In the genomic region with DNA sequence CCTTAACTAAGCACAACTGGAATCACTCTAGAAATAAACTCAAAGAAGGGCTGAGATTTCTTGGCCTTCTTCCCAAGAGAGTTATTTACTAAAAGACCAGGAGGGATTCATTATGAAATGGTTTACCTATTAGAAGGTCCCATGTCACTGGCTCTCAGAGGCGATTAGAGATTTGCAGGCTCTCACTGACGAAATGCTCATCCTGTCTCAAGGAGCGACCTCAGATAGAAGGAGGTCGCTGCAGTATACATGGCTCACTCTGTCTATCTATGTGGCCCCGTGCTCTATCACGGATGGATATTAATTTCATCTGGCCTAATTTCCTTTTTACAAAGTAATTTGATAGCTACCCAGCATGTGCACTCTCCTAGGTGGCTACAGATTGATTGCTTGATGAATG, we compare ENCODE assay signal across 18 cellular contexts. TPM values are rescaled to one million over a fixed set of nuclear protein-coding genes. Genes with fewer than 3 reads are reported as not detected.
"Had no signal": no experiment of that assay in that cellular context is flagged by ENCODE, and none has a peak within 500 bp of the region (broad histone marks: within the 10 kb centered on the region; RNA-seq: fewer than 3 reads in every experiment).

No MANE protein-coding gene starts in this region.

- DNase-seq: activated CD4-positive, alpha-beta T cell treated with anti-CD3 and anti-CD28 coated beads, Interleukin-2, amount 50 U/mL, for 4 hours; activated CD4-positive, CD25-positive, alpha-beta regulatory T cell treated with anti-CD3 and anti-CD28 coated beads, Interleukin-2, amount 50 U/mL, for 72 hours; activated naive CD4-positive, alpha-beta T cell treated with anti-CD3 and anti-CD28 coated beads, Interleukin-2, amount 10 ng/mL, durations not matched to agents 7 days and 5 days; activated T-cell treated with anti-CD3 and anti-CD28 coated beads for 4 hours; left ventricle myocardium superior; nephron progenitor cell; occipital lobe; right cardiac atrium; stimulated activated CD4-positive, alpha-beta T cell treated with anti-CD3 and anti-CD28 coated beads, Interleukin-4, amount 100 ng/mL, for 4 hours; stimulated activated CD8-positive, alpha-beta memory T cell treated with anti-CD3 and anti-CD28 coated beads, Interleukin-4, amount 100 ng/mL, for 48 hours; stimulated activated naive CD4-positive, alpha-beta T cell treated with Interleukin-2 at 50 U/mL for 16 hours; T-helper 9 cell; trophoblast cell had no signal

- H3K27me3 ChIP-seq: cardiac muscle cell had no signal

- H3K36me3 ChIP-seq: cardiac muscle cell had no signal

- H3K27ac ChIP-seq: cardiac muscle cell, skin epidermis had no signal

- H3K4me3 ChIP-seq: cardiac muscle cell, skin epidermis had no signal

RNA-seq across cellular contexts. Expression of a gene that starts 9.2 kb away (rescaled TPM):
- total RNA-seq: astrocyte, cardiac muscle cell, esophagus mucosa, left ventricle myocardium superior, occipital lobe, posterior vena cava, right cardiac atrium had no signal
